In genomic region chr9:126207256-126207655, GRCh38 we compare ENCODE assay signal across 14 cellular contexts.
DNase-seq lines count a peak whose midpoint lies in the region; ATAC-seq and TF ChIP-seq lines count a peak whose summit lies in the region.
"Had no signal": no experiment of that assay in that cellular context is flagged by ENCODE, and none has a peak within 500 bp of the region (broad histone marks: within the 10 kb centered on the region; RNA-seq: fewer than 3 reads in every experiment).

No MANE protein-coding gene starts in this region.

- H3K4me1 ChIP-seq in right atrium auricular region (no peaks in the 10 kb centered on the region), aorta (ENCODE audit: control insufficient read depth in 1 of 2, insufficient read depth in 2 of 2, low read length in 2 of 2) (no peaks in the 10 kb centered on the region), breast epithelium (no peaks in the 10 kb centered on the region)
- H3K4me1 ChIP-seq: SJCRH30 had no signal

- H3K27ac ChIP-seq in right atrium auricular region (no peak overlapping the region), aorta (ENCODE audit: low read depth in 1 of 2, low read length in 2 of 2) (no peak overlapping the region), breast epithelium (no peak overlapping the region)
- H3K27ac ChIP-seq: SJCRH30 had no signal

- no peaks in the 10 kb centered on the region for H3K27me3 ChIP-seq in right atrium auricular region
- H3K27me3 ChIP-seq in aorta (ENCODE audit: control insufficient read depth in 1 of 2, insufficient read depth in 2 of 2, low read length in 1 of 2), result no peaks in the 10 kb centered on the region
- no peaks in the 10 kb centered on the region for H3K27me3 ChIP-seq in breast epithelium
- H3K27me3 ChIP-seq: SJCRH30 had no signal

- ATAC-seq in Right ventricle myocardium superior (ENCODE audit: poor library complexity) (peak; percentile 92), aorta (ENCODE audit: low FRiP score) (peak; percentile 44), HG02642 (IDR thresholded peaks at IDR 0.05; ENCODE audit: poor library complexity, unreplicated experiment) (no peak)
- ATAC-seq: GM23338, K562 had no signal

- no peaks in the 10 kb centered on the region for H3K36me3 ChIP-seq in right atrium auricular region
- H3K36me3 ChIP-seq in aorta (ENCODE audit: control insufficient read depth in 1 of 2, insufficient read depth in 2 of 2, low read length in 1 of 2), result no peaks in the 10 kb centered on the region
- no peaks in the 10 kb centered on the region for H3K36me3 ChIP-seq in breast epithelium
- H3K36me3 ChIP-seq: SJCRH30 had no signal

- intact Hi-C loops in Right ventricle myocardium superior (cut with DNase I), result no loop called here
- intact Hi-C loops in aorta (cut with DNase I), result no loop called here
- intact Hi-C loops in breast epithelium (cut with DNase I; ENCODE audit: low total_unique reads), result no loop called here

- H3K9me3 ChIP-seq in right atrium auricular region (peaks cover 0 to under 1% of the 10 kb centered on the region in 2 donors), aorta (ENCODE audit: control insufficient read depth, low read length) (peaks cover 1% of the 10 kb centered on the region), breast epithelium (no peaks in the 10 kb centered on the region)
- H3K9me3 ChIP-seq: SJCRH30 had no signal

- TF ChIP-seq CTCF in right atrium auricular region (IDR thresholded peaks at IDR 0.05) (no peak), breast epithelium (IDR thresholded peaks at IDR 0.05) (no peak)

- TF ChIP-seq POLR2A in breast epithelium (IDR thresholded peaks at IDR 0.05), result no peak

- DNase-seq in Right ventricle myocardium superior, result peak; percentile 59
- DNase-seq in right atrium auricular region (ENCODE audit: low spot score), result no peak
- peak; percentile 73 for DNase-seq in NCI-H345 (lab: John Stamatoyannopoulos, UW)
- peak; percentile 35 for DNase-seq in cerebellum (ENCODE audit: low spot score)
- no peak for DNase-seq in aorta
- no peak for DNase-seq in breast epithelium (ENCODE audit: low spot score in 2 of 2)
- DNase-seq in DMS114 treated with DMSO at 0.1 percent for 48 hours (lab: John Stamatoyannopoulos, UW; ENCODE audit: unreplicated experiment), result no peak
- DNase-seq: NCI-H1105, NCI-H1694 treated with DMSO at 0.1 percent for 48 hours, SJCRH30, SW 1271 had no signal

- H3K4me3 ChIP-seq in right atrium auricular region (no peak overlapping the region), aorta (ENCODE audit: low read length in 2 of 2) (no peak overlapping the region), breast epithelium (no peak overlapping the region)
- H3K4me3 ChIP-seq: GM23338, K562, SJCRH30 had no signal

- WGBS in aorta, 2 donors, result 71 to 72% methylated on average over 5 of the region's 5 CpGs

Comparison
In these comparisons a context has a peak if more than half of its experiments do, and no peak if none do; other contexts are left out.
1. DNase-seq: peak in Right ventricle myocardium superior (single experiment), NCI-H345 (single experiment) and cerebellum (single experiment); none in right atrium auricular region (single experiment), aorta (0 of 2), breast epithelium (0 of 2) and DMS114 treated with DMSO at 0.1 percent for 48 hours (single experiment).